In the genomic region with DNA sequence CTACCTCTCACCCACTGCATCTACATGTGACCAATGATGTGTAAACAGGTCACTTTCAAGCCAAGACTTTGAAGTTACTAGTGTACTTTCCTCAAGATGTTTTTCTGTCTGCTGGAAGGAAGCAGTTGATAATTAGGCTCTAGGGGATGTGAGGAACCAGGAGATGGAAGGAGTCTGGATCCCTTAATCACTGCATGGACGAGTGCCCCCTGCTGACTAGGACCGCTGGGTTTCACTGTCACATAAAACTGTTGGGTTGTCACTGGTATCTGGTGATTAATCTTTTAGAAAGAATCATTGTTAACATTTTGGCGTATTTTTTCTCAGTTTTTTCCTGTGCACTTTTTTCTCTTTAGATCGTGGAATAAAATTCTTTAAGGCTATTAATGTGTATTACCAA, we compare ENCODE assay signal across 12 cellular contexts.
A peak's percentile ranks its signal among the peaks of the same experiment; 100 is the strongest.
DNase-seq lines count a peak whose midpoint lies in the region; ATAC-seq and TF ChIP-seq lines count a peak whose summit lies in the region.
"Had no signal": no experiment of that assay in that cellular context is flagged by ENCODE, and none has a peak within 500 bp of the region (broad histone marks: within the 10 kb centered on the region; RNA-seq: fewer than 3 reads in every experiment).

No MANE protein-coding gene starts in this region.

- H3K4me3 ChIP-seq in breast epithelium (no peak overlapping the region), fibroblast of pulmonary artery (replicated peaks; ENCODE audit: low read depth, low read length) (no peak overlapping the region), transverse colon (no peak overlapping the region)
- H3K4me3 ChIP-seq: coronary artery had no signal

- no TSS peak for BruUV-seq in MCF 10A (replicated peaks; lab: Mats Ljungman, UMichigan)

- H3K4me1 Mint-ChIP-seq in MCF 10A (ENCODE audit: insufficient read depth, unreplicated experiment) = no peaks in the 10 kb centered on the region
- no peaks in the 10 kb centered on the region for H3K4me1 Mint-ChIP-seq in naive thymus-derived CD8-positive, alpha-beta T cell
- H3K4me1 Mint-ChIP-seq: CD4-positive, alpha-beta memory T cell had no signal

- peak; percentile 48 for DNase-seq in MCF 10A (ENCODE audit: unreplicated experiment)
- no peak for DNase-seq in breast epithelium (ENCODE audit: low spot score in 2 of 2)
- peak; percentile 45 for DNase-seq in OCI-M1 (lab: John Stamatoyannopoulos, UW)
- DNase-seq in fibroblast of pulmonary artery (ENCODE audit: low read depth) = peak; percentile 28
- DNase-seq in transverse colon = no peak
- no peak for DNase-seq in dedifferentiated amniotic fluid mesenchymal stem cell (ENCODE audit: extremely low spot score)
- DNase-seq in kidney glomerular epithelial cell (lab: John Stamatoyannopoulos, UW) = no peak
- no peak for DNase-seq in naive thymus-derived CD8-positive, alpha-beta T cell
- DNase-seq: activated CD8-positive, alpha-beta memory T cell treated with anti-CD3 and anti-CD28 coated beads, Interleukin-2, amount 10 ng/mL, durations not matched to agents 7 days and 5 days; CD4-positive, alpha-beta memory T cell; stimulated activated CD4-positive, alpha-beta T cell treated with anti-CD3 and anti-CD28 coated beads, Interleukin-2, amount 100 ng/mL, for 48 hours had no signal

- POLR2A ChIA-PET in MCF 10A (lab: Yijun Ruan, JAX) = no interaction called here
- POLR2A ChIA-PET in naive thymus-derived CD8-positive, alpha-beta T cell (lab: Charles Lee) = no interaction called here

- TF ChIP-seq CTCF in MCF 10A (IDR thresholded peaks at IDR 0.05; ENCODE audit: unreplicated experiment) (peak; percentile 23), breast epithelium (IDR thresholded peaks at IDR 0.05) (no peak), fibroblast of pulmonary artery (IDR thresholded peaks at IDR 0.05; ENCODE audit: low read length, missing control alignments) (peak; percentile 47), transverse colon (IDR thresholded peaks at IDR 0.05) (peak in 4 of 5 experiments; percentile 7 to 25 (median 16))

- H3K27me3 Mint-ChIP-seq in MCF 10A (ENCODE audit: insufficient read depth, unreplicated experiment) = no peaks in the 10 kb centered on the region
- no peaks in the 10 kb centered on the region for H3K27me3 Mint-ChIP-seq in naive thymus-derived CD8-positive, alpha-beta T cell

- no peak for ATAC-seq in naive thymus-derived CD8-positive, alpha-beta T cell
- ATAC-seq: activated CD8-positive, alpha-beta memory T cell treated with anti-CD3 and anti-CD28 coated beads, Interleukin-2, amount 10 ng/mL, durations not matched to agents 7 days and 5 days had no signal

- no peak overlapping the region for H3K4me3 Mint-ChIP-seq in MCF 10A (ENCODE audit: unreplicated experiment)
- no peak overlapping the region for H3K4me3 Mint-ChIP-seq in naive thymus-derived CD8-positive, alpha-beta T cell
- H3K4me3 Mint-ChIP-seq: activated CD8-positive, alpha-beta memory T cell treated with anti-CD3 and anti-CD28 coated beads, Interleukin-2, amount 10 ng/mL, durations not matched to agents 7 days and 5 days; CD4-positive, alpha-beta memory T cell had no signal

- WGBS in transverse colon (ENCODE audit: low coverage in 1 of 2), 2 donors = 63 to 66% methylated on average over 3 to 4 of the region's 4 CpGs

- H3K4me1 ChIP-seq in breast epithelium (no peaks in the 10 kb centered on the region), transverse colon (no peaks in the 10 kb centered on the region)

- CTCF ChIA-PET in MCF 10A (lab: Yijun Ruan, JAX) = no interaction called here

- H3K36me3 ChIP-seq in breast epithelium (no peaks in the 10 kb centered on the region), transverse colon (no peaks in the 10 kb centered on the region)

- intact Hi-C loops in MCF 10A (cut with micrococcal nuclease) (loop anchor here (5.0 kb wide), 1 partner anchor 51 kb away; no protein-coding TSS in a partner anchor), breast epithelium (cut with DNase I; ENCODE audit: low total_unique reads) (loop anchor here (5.0 kb wide), 1 partner anchor 124 kb away; no protein-coding TSS in a partner anchor), transverse colon (cut with DNase I; ENCODE audit: low total_unique reads) (no loop called here)

- H3K27ac Mint-ChIP-seq in MCF 10A (ENCODE audit: low read depth, unreplicated experiment) = no peak overlapping the region
- no peak overlapping the region for H3K27ac Mint-ChIP-seq in naive thymus-derived CD8-positive, alpha-beta T cell
- H3K27ac Mint-ChIP-seq: activated CD8-positive, alpha-beta memory T cell treated with anti-CD3 and anti-CD28 coated beads, Interleukin-2, amount 10 ng/mL, durations not matched to agents 7 days and 5 days; CD4-positive, alpha-beta memory T cell had no signal

- TF ChIP-seq EP300 in transverse colon (IDR thresholded peaks at IDR 0.05; ENCODE audit: low read depth) = no peak

- H3K36me3 Mint-ChIP-seq in MCF 10A (ENCODE audit: insufficient read depth, unreplicated experiment) = no peaks in the 10 kb centered on the region
- peaks cover 0 to 23% (median 5%) of the 10 kb centered on the region in 3 donors for H3K36me3 Mint-ChIP-seq in naive thymus-derived CD8-positive, alpha-beta T cell
- H3K36me3 Mint-ChIP-seq: activated CD8-positive, alpha-beta memory T cell treated with anti-CD3 and anti-CD28 coated beads, Interleukin-2, amount 10 ng/mL, durations not matched to agents 7 days and 5 days had no signal

- no peaks in the 10 kb centered on the region for H3K27me3 ChIP-seq in breast epithelium
- H3K27me3 ChIP-seq in transverse colon = no peaks in the 10 kb centered on the region

- H3K9me3 ChIP-seq in breast epithelium = no peaks in the 10 kb centered on the region
- no peaks in the 10 kb centered on the region for H3K9me3 ChIP-seq in transverse colon

- peaks cover 8% of the 10 kb centered on the region for H3K9me3 Mint-ChIP-seq in MCF 10A (ENCODE audit: unreplicated experiment)
- H3K9me3 Mint-ChIP-seq in naive thymus-derived CD8-positive, alpha-beta T cell = peaks cover 0 to 32% (median 6%) of the 10 kb centered on the region in 9 donors

- TF ChIP-seq POLR2A in breast epithelium (IDR thresholded peaks at IDR 0.05) = no peak
- no peak for TF ChIP-seq POLR2A in transverse colon (IDR thresholded peaks at IDR 0.05)

- in situ Hi-C loops in transverse colon (cut with MboI; ENCODE audit: low pct_ligation_motif_present in 1 of 4, low pct_unique_long_range_greater_than_20kb in 1 of 4, low sequenced_read_pairs in 3 of 4) = no loop called here

- H3K27ac ChIP-seq in breast epithelium = no peak overlapping the region
- no peak overlapping the region for H3K27ac ChIP-seq in transverse colon
- H3K27ac ChIP-seq: coronary artery had no signal

Comparison
In these comparisons a context has a peak if more than half of its experiments do, and no peak if none do; other contexts are left out.
1. DNase-seq: peak in MCF 10A (single experiment), OCI-M1 (single experiment) and fibroblast of pulmonary artery (single experiment); none in breast epithelium (0 of 2), transverse colon (single experiment), dedifferentiated amniotic fluid mesenchymal stem cell (single experiment), kidney glomerular epithelial cell (single experiment) and naive thymus-derived CD8-positive, alpha-beta T cell (0 of 10).
2. CTCF ChIP-seq: peak in MCF 10A (single experiment), fibroblast of pulmonary artery (single experiment) and transverse colon (4 of 5); none in breast epithelium (0 of 3).